36 cellular contexts compared by ENCODE assay signal in genomic region chr3:30318110-30318509, GRCh38.
"Had no signal": no experiment of that assay in that cellular context is flagged by ENCODE, and none has a peak within 500 bp of the region (broad histone marks: within the 10 kb centered on the region; RNA-seq: fewer than 3 reads in every experiment).

No MANE protein-coding gene starts in this region.

- H3K4me3 ChIP-seq: adrenal gland, cardiac muscle cell had no signal

- H3K36me3 Mint-ChIP-seq: activated CD4-positive, alpha-beta memory T cell treated with anti-CD3 and anti-CD28 coated beads for 36 hours had no signal

- FAIRE-seq: bronchial epithelial cell had no signal

- H3K9me3 ChIP-seq: adrenal gland had no signal

- H3K9me3 Mint-ChIP-seq: activated B cell treated with CpG ODN at 0.5 μM for 24 hours; central memory CD8-positive, alpha-beta T cell had no signal

- H3K4me3 Mint-ChIP-seq: activated B cell treated with CpG ODN at 0.5 μM for 24 hours; activated CD4-positive, alpha-beta memory T cell treated with anti-CD3 and anti-CD28 coated beads for 36 hours; activated CD4-positive, alpha-beta T cell treated with anti-CD3 and anti-CD28 coated beads, Interleukin-2, amount 10 ng/mL, durations not matched to agents 24 days and 14 days; activated CD8-positive, alpha-beta T cell treated with anti-CD3 and anti-CD28 coated beads for 36 hours; activated naive CD4-positive, alpha-beta T cell treated with anti-CD3 and anti-CD28 coated beads for 36 hours; activated naive CD8-positive, alpha-beta T cell treated with anti-CD3 and anti-CD28 coated beads for 36 hours; activated T-cell treated with anti-CD3 and anti-CD28 coated beads, Interleukin-2, amount 50 U/mL, for 4 hours; activated T-cell treated with anti-CD3 and anti-CD28 coated beads, Interleukin-2, amount 50 U/mL, for 72 hours; activated T-helper 1 cell treated with anti-CD3 and anti-CD28 coated beads, Interleukin-12 subunit alpha, Interleukin-12 subunit beta, Interleukin-2, Interleukin-4 antibody, amounts not matched to agents 30 ng/mL and 10 ng/mL and 1 ng/mL, durations not matched to agents 14 hours and 24 hours and 36 hours; activated T-helper 17 cell treated with anti-CD3 and anti-CD28 coated beads, Interleukin-2, amount 50 U/mL, for 72 hours; brain; central memory CD8-positive, alpha-beta T cell; T-helper 1 cell treated with Interleukin-12 subunit alpha and Interleukin-12 subunit beta and Interleukin-4 antibody, amounts not matched to agents 30 μg/mL and 1 μg/mL, for 36 hours; T-helper 2 cell treated with Interferon-gamma antibody and Interleukin-4, amounts not matched to agents 5 μg/mL and 100 μg/mL, for 36 hours had no signal

- ATAC-seq: activated CD8-positive, alpha-beta T cell treated with anti-CD3 and anti-CD28 coated beads for 36 hours; activated naive CD4-positive, alpha-beta T cell treated with anti-CD3 and anti-CD28 coated beads, Interleukin-2, amount 50 U/mL, for 72 hours; activated T-cell treated with anti-CD3 and anti-CD28 coated beads, Interleukin-2, amount 50 U/mL, for 4 hours; activated T-cell treated with anti-CD3 and anti-CD28 coated beads, Interleukin-2, amount 50 U/mL, for 72 hours; activated T-helper 17 cell treated with anti-CD3 and anti-CD28 coated beads, Interleukin-2, amount 50 U/mL, for 72 hours had no signal

- H3K4me1 ChIP-seq: adrenal gland had no signal

- H3K27ac Mint-ChIP-seq: activated B cell treated with CpG ODN at 0.5 μM for 24 hours; activated CD4-positive, alpha-beta memory T cell treated with anti-CD3 and anti-CD28 coated beads for 36 hours; activated CD4-positive, alpha-beta T cell treated with anti-CD3 and anti-CD28 coated beads, Interleukin-2, amount 10 ng/mL, durations not matched to agents 24 days and 14 days; activated CD8-positive, alpha-beta T cell treated with anti-CD3 and anti-CD28 coated beads for 36 hours; activated naive CD4-positive, alpha-beta T cell treated with anti-CD3 and anti-CD28 coated beads for 36 hours; activated naive CD4-positive, alpha-beta T cell treated with anti-CD3 and anti-CD28 coated beads, Interleukin-2, amount 50 U/mL, for 72 hours; activated naive CD8-positive, alpha-beta T cell treated with anti-CD3 and anti-CD28 coated beads for 36 hours; activated T-cell treated with anti-CD3 and anti-CD28 coated beads, Interleukin-2, amount 50 U/mL, for 72 hours; activated T-helper 1 cell treated with anti-CD3 and anti-CD28 coated beads, Interleukin-12 subunit alpha, Interleukin-12 subunit beta, Interleukin-2, Interleukin-4 antibody, amounts not matched to agents 30 ng/mL and 10 ng/mL and 1 ng/mL, durations not matched to agents 14 hours and 24 hours and 36 hours; activated T-helper 17 cell treated with anti-CD3 and anti-CD28 coated beads, Interleukin-2, amount 50 U/mL, for 72 hours; brain; T-helper 1 cell treated with Interleukin-12 subunit alpha and Interleukin-12 subunit beta and Interleukin-4 antibody, amounts not matched to agents 30 μg/mL and 1 μg/mL, for 36 hours; T-helper 2 cell treated with Interferon-gamma antibody and Interleukin-4, amounts not matched to agents 5 μg/mL and 100 μg/mL, for 36 hours had no signal

- H3K36me3 ChIP-seq: adrenal gland, cardiac muscle cell had no signal

- DNase-seq: activated B cell treated with CpG ODN at 0.5 μM for 24 hours; activated CD4-positive, alpha-beta memory T cell treated with anti-CD3 and anti-CD28 coated beads for 36 hours; activated CD4-positive, alpha-beta T cell treated with anti-CD3 and anti-CD28 coated beads for 4 hours; activated CD4-positive, alpha-beta T cell treated with anti-CD3 and anti-CD28 coated beads, Interleukin-2, amount 10 ng/mL, durations not matched to agents 24 days and 14 days; activated CD4-positive, alpha-beta T cell treated with anti-CD3 and anti-CD28 coated beads, Interleukin-2, amount 50 U/mL, for 1 hour; activated CD4-positive, alpha-beta T cell treated with anti-CD3 and anti-CD28 coated beads, Interleukin-2, amount 50 U/mL, for 4 hours; activated CD4-positive, CD25-positive, alpha-beta regulatory T cell treated with anti-CD3 and anti-CD28 coated beads, Interleukin-2, amount 50 U/mL, for 72 hours; activated CD8-positive, alpha-beta memory T cell treated with anti-CD3 and anti-CD28 coated beads, Interleukin-2, amount 50 U/mL, for 4 hours; activated CD8-positive, alpha-beta T cell treated with anti-CD3 and anti-CD28 coated beads for 36 hours; activated effector memory CD4-positive, alpha-beta T cell treated with anti-CD3 and anti-CD28 coated beads, Interleukin-2, amount 50 U/mL, for 16 hours; activated gamma-delta T cell treated with Interleukin-2 at 50 U/mL for 16 hours; activated naive CD4-positive, alpha-beta T cell; activated naive CD4-positive, alpha-beta T cell treated with anti-CD3 and anti-CD28 coated beads for 36 hours; activated naive CD4-positive, alpha-beta T cell treated with anti-CD3 and anti-CD28 coated beads, Interleukin-2, amount 50 U/mL, for 16 hours; activated naive CD8-positive, alpha-beta T cell treated with anti-CD3 and anti-CD28 coated beads for 36 hours; activated T-cell treated with anti-CD3 and anti-CD28 coated beads for 4 hours; activated T-cell treated with anti-CD3 and anti-CD28 coated beads, Interleukin-2, amount 50 U/mL, for 1 hour; activated T-cell treated with anti-CD3 and anti-CD28 coated beads, Interleukin-2, amount 50 U/mL, for 4 hours; activated T-cell treated with anti-CD3 and anti-CD28 coated beads, Interleukin-2, amount 50 U/mL, for 72 hours; adrenal gland; amniotic stem cell; aorta; cerebellar nuclear complex; T-helper 1 cell; T-helper 2 cell; T-helper 9 cell had no signal

- H3K27ac ChIP-seq: adrenal gland, cardiac muscle cell, VCaP had no signal

- H3K27me3 ChIP-seq: adrenal gland, cardiac muscle cell had no signal

- H3K27me3 Mint-ChIP-seq: activated B cell treated with CpG ODN at 0.5 μM for 24 hours; activated CD4-positive, alpha-beta memory T cell treated with anti-CD3 and anti-CD28 coated beads for 36 hours; activated CD4-positive, alpha-beta T cell treated with anti-CD3 and anti-CD28 coated beads, Interleukin-2, amount 10 ng/mL, durations not matched to agents 24 days and 14 days; activated CD8-positive, alpha-beta T cell treated with anti-CD3 and anti-CD28 coated beads for 36 hours; activated naive CD8-positive, alpha-beta T cell treated with anti-CD3 and anti-CD28 coated beads for 36 hours; activated T-helper 17 cell treated with anti-CD3 and anti-CD28 coated beads, Interleukin-2, amount 50 U/mL, for 72 hours; central memory CD8-positive, alpha-beta T cell had no signal
